Comparison of ENCODE assay signal across 11 cellular contexts in the genomic region with DNA sequence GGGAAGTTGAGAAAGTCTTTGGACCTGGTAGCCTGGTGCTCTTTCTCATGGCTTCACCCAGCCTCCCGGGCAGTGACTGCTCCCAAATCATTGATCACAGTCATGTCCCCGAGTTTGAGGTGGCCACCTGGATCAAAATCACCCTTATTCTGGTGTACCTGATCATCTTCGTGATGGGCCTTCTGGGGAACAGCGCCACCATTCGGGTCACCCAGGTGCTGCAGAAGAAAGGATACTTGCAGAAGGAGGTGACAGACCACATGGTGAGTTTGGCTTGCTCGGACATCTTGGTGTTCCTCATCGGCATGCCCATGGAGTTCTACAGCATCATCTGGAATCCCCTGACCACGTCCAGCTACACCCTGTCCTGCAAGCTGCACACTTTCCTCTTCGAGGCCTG. TPM values are rescaled to one million over a fixed set of nuclear protein-coding genes. Genes with fewer than 3 reads are reported as not detected.
DNase-seq lines count a peak whose midpoint lies in the region; FAIRE-seq and TF ChIP-seq lines count a peak whose summit lies in the region.
"Had no signal": no experiment of that assay in that cellular context is flagged by ENCODE, and none has a peak within 500 bp of the region (broad histone marks: within the 10 kb centered on the region; RNA-seq: fewer than 3 reads in every experiment).

No MANE protein-coding gene starts in this region.

- peak overlapping the region; percentile 58 for H3K9ac ChIP-seq in astrocyte (ENCODE audit: low read length)

- H3K4me2 ChIP-seq in astrocyte (ENCODE audit: low read length), result peak overlapping the region; percentile 94

- peaks cover 3% of the 10 kb centered on the region for H3K27me3 Mint-ChIP-seq in astrocyte (ENCODE audit: low read depth, unreplicated experiment)

- H3K9me3 ChIP-seq in HEK293 (ENCODE audit: control insufficient read depth, insufficient read depth, low read depth, low read length) (no peaks in the 10 kb centered on the region), astrocyte (ENCODE audit: insufficient read depth, low read depth, low read length) (no peaks in the 10 kb centered on the region), iPS-18c (ENCODE audit: control insufficient read depth, insufficient read depth, low read length) (no peaks in the 10 kb centered on the region), small intestine (ENCODE audit: control insufficient read depth, low read depth) (no peaks in the 10 kb centered on the region)

- H2AFZ ChIP-seq in astrocyte (ENCODE audit: low read depth, low read length), result peak overlapping the region; percentile 55

- no peak for DNase-seq in astrocyte (ENCODE audit: low read depth)
- DNase-seq in small intestine, result no peak
- DNase-seq in frontal cortex (ENCODE audit: low spot score in 2 of 2), result no peak
- DNase-seq in lower leg skin (ENCODE audit: low spot score in 2 of 2), result no peak
- no peak for DNase-seq in activated CD8-positive, alpha-beta memory T cell treated with anti-CD3 and anti-CD28 coated beads, Interleukin-2, amount 50 U/mL, for 48 hours
- DNase-seq in NCI-H524 treated with DMSO at 0.1 percent for 48 hours (lab: John Stamatoyannopoulos, UW), result no peak
- DNase-seq: stimulated activated CD4-positive, alpha-beta T cell treated with anti-CD3 and anti-CD28 coated beads, Interleukin-4, amount 100 ng/mL, for 4 hours had no signal

- WGBS in small intestine, 3 donors, result 17 to 61% (median 52%) methylated on average over 9 of the region's 9 CpGs
- WGBS in lower leg skin, 2 donors, result 83 to 85% methylated on average over 9 of the region's 9 CpGs

- peaks cover 10% of the 10 kb centered on the region; the same call in 1 of the 2 replicates for H3K4me1 ChIP-seq in HEK293 (ENCODE audit: control insufficient read depth, insufficient read depth, low read length)
- H3K4me1 ChIP-seq in astrocyte (ENCODE audit: insufficient read depth, low read length), result peaks cover 23% of the 10 kb centered on the region
- no peaks in the 10 kb centered on the region for H3K4me1 ChIP-seq in small intestine (ENCODE audit: control insufficient read depth in 2 of 2, insufficient read depth in 1 of 2, low read depth in 1 of 2, low read length in 1 of 2)

- H4K20me1 ChIP-seq in astrocyte (ENCODE audit: insufficient read depth, low read length), result no peaks in the 10 kb centered on the region

- FAIRE-seq in astrocyte (lab: Jason Lieb, UNC) (no peak), small intestine (lab: Jason Lieb, UNC) (no peak), frontal cortex (lab: Jason Lieb, UNC) (no peak)

- CTCF ChIA-PET in HEK293 (lab: Yijun Ruan, JAX), result interaction anchor here (0.6 to 0.7 kb wide), 2 partner anchors 11 to 23 kb away, joined by 3 read pairs; no protein-coding TSS in a partner anchor

- peaks cover 2% of the 10 kb centered on the region for H3K9me3 Mint-ChIP-seq in astrocyte (ENCODE audit: unreplicated experiment)
- H3K9me3 Mint-ChIP-seq: activated T-helper 1 cell treated with anti-CD3 and anti-CD28 coated beads, Interleukin-12 subunit alpha, Interleukin-12 subunit beta, Interleukin-2, Interleukin-4 antibody, amounts not matched to agents 30 ng/mL and 10 ng/mL and 1 ng/mL, durations not matched to agents 14 hours and 24 hours and 36 hours; memory B cell had no signal

- peak overlapping the region; percentile 69 for H3K4me3 Mint-ChIP-seq in astrocyte (ENCODE audit: unreplicated experiment)
- H3K4me3 Mint-ChIP-seq: activated T-helper 1 cell treated with anti-CD3 and anti-CD28 coated beads, Interleukin-12 subunit alpha, Interleukin-12 subunit beta, Interleukin-2, Interleukin-4 antibody, amounts not matched to agents 30 ng/mL and 10 ng/mL and 1 ng/mL, durations not matched to agents 14 hours and 24 hours and 36 hours; memory B cell had no signal

- POLR2A ChIA-PET in HEK293 (lab: Yijun Ruan, JAX), result interaction anchor here (1.0 kb wide), 1 partner anchor 32 kb away, joined by 3 read pairs; no protein-coding TSS in a partner anchor

- peaks cover 40% of the 10 kb centered on the region for H3K4me1 Mint-ChIP-seq in astrocyte (ENCODE audit: low read depth, unreplicated experiment)
- H3K4me1 Mint-ChIP-seq: memory B cell had no signal

- H3K27me3 ChIP-seq in astrocyte (ENCODE audit: insufficient read depth, low read length) (no peaks in the 10 kb centered on the region), small intestine (ENCODE audit: control insufficient read depth in 2 of 2, insufficient read depth in 2 of 2, low read length in 2 of 2) (no peaks in the 10 kb centered on the region)

- H3K27ac ChIP-seq in HEK293 (ENCODE audit: extremely low read depth, low read depth, low read length) (peak overlapping the region; percentile 38; the same call in 1 of the 2 replicates), astrocyte (ENCODE audit: low read depth, low read length) (peak overlapping the region; percentile 61), small intestine (ENCODE audit: low read depth in 1 of 2, low read length in 1 of 2) (peak overlapping the region; percentile 80 to 85)

- TF ChIP-seq CTCF in HEK293 (tag by site-specific recombination; IDR thresholded peaks at IDR 0.05) (no peak), astrocyte (IDR thresholded peaks at IDR 0.05; ENCODE audit: insufficient read depth, low read depth, low read length) (peak; percentile 21), lower leg skin (IDR thresholded peaks at IDR 0.05) (no peak)

- no peaks in the 10 kb centered on the region for H3K36me3 Mint-ChIP-seq in astrocyte (ENCODE audit: low read depth, unreplicated experiment)
- H3K36me3 Mint-ChIP-seq: memory B cell had no signal

- TF ChIP-seq POLR2A in lower leg skin (IDR thresholded peaks at IDR 0.05), result no peak

- peak overlapping the region; percentile 83 for H3K27ac Mint-ChIP-seq in astrocyte (ENCODE audit: unreplicated experiment)
- H3K27ac Mint-ChIP-seq: activated T-helper 1 cell treated with anti-CD3 and anti-CD28 coated beads, Interleukin-12 subunit alpha, Interleukin-12 subunit beta, Interleukin-2, Interleukin-4 antibody, amounts not matched to agents 30 ng/mL and 10 ng/mL and 1 ng/mL, durations not matched to agents 14 hours and 24 hours and 36 hours; memory B cell had no signal

- intact Hi-C loops in lower leg skin (cut with DNase I; ENCODE audit: low total_unique reads), result no loop called here

- peak overlapping the region; percentile 48; the same call in 1 of the 2 replicates for H3K4me3 ChIP-seq in HEK293 (ENCODE audit: low read depth, low read length)
- peak overlapping the region; percentile 41 for H3K4me3 ChIP-seq in astrocyte (ENCODE audit: insufficient read depth, low read depth, low read length)
- H3K4me3 ChIP-seq in iPS-18c (ENCODE audit: insufficient read depth, low read depth, low read length), result peak overlapping the region; percentile 70; the same call in 1 of the 2 replicates
- H3K4me3 ChIP-seq in small intestine (ENCODE audit: low read depth in 1 of 2, low read length in 2 of 2), result peak overlapping the region; percentile 25 to 46
- no peak overlapping the region for H3K4me3 ChIP-seq in lower leg skin (ENCODE audit: low read depth, poor library complexity, severe bottlenecking)

- H3K36me3 ChIP-seq in HEK293 (ENCODE audit: control insufficient read depth in 2 of 2, insufficient read depth in 1 of 2, low read length in 2 of 2) (no peaks in the 10 kb centered on the region), astrocyte (ENCODE audit: insufficient read depth, low read length) (no peaks in the 10 kb centered on the region), small intestine (ENCODE audit: control insufficient read depth in 2 of 2, insufficient read depth in 2 of 2, low read length in 2 of 2) (no peaks in the 10 kb centered on the region)

- H3K79me2 ChIP-seq in astrocyte (ENCODE audit: insufficient read depth, low read length), result peaks cover 33% of the 10 kb centered on the region

TF ChIP-seq in HEK293, 187 proteins besides CTCF, POLR2A, EP300 and RAD21:
- no peak for TF ChIP-seq ZNF174 (tag by site-specific recombination; IDR thresholded peaks at IDR 0.05)
- no peak for TF ChIP-seq ZNF416 (tag by site-specific recombination; IDR thresholded peaks at IDR 0.05)
- TF ChIP-seq HOXA7 (CRISPR knock-in tag; IDR thresholded peaks at IDR 0.05; ENCODE audit: borderline replicate concordance), result no peak
- no peak for TF ChIP-seq ZNF175 (tag by site-specific recombination; IDR thresholded peaks at IDR 0.05)

RNA-seq across cellular contexts. Expression of a gene that starts 0.4 kb away (rescaled TPM):
- total RNA-seq in astrocyte (4.0 and 4.4 TPM in 2 replicates), frontal cortex (2.9 TPM), lower leg skin (1 to 10 TPM in 3 of 4 donors, under 1 TPM in 1; 0.30 to 2.8 (median 2.0) TPM)
- polyA plus RNA-seq in small intestine, result 1 to 10 TPM; 3.8 to 6.2 (median 4.3) TPM
- total RNA-seq: activated T-helper 1 cell treated with anti-CD3 and anti-CD28 coated beads, Interleukin-12 subunit alpha, Interleukin-12 subunit beta, Interleukin-2, Interleukin-4 antibody, amounts not matched to agents 30 ng/mL and 10 ng/mL and 1 ng/mL, durations not matched to agents 14 hours and 24 hours and 36 hours had no signal
